Comparison of ENCODE assay signal across 2 cellular contexts in the genomic region with DNA sequence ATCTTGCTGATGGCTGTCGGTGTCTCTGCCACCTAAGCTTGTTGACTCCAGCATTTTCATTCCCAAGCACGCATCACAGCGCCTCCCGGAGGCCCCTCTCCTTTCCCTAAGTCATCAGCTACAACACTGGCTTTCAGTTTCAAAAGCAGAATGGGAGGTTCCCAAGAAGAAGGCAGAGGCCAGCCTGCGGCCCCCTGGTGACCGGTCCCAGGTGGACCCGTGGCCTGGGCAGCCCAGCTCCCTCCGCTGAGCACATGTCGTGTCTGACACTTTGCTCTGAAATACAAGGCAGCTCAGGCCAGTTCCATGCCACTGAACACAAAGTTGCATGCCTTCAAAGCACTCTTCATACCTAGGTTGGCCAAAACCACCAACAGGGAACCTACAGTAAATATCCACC.
TF ChIP-seq lines count a peak whose summit lies in the region.

No MANE protein-coding gene starts in this region.

TF ChIP-seq in liver, 16 proteins besides CTCF, POLR2A, EP300 and RAD21:
- TF ChIP-seq HNF4G (IDR thresholded peaks at IDR 0.05) (no peak), TAF1 (conservative IDR thresholded peaks at IDR 0.05) (no peak), GABPA (IDR thresholded peaks at IDR 0.05 in 1 of 2, conservative IDR thresholded peaks at IDR 0.05 in 1 of 2) (no peak), SP1 (IDR thresholded peaks at IDR 0.05) (no peak), JUND (IDR thresholded peaks at IDR 0.05) (no peak), RXRA (IDR thresholded peaks at IDR 0.05) (no peak), HNF4A (conservative IDR thresholded peaks at IDR 0.05) (no peak), EGR1 (IDR thresholded peaks at IDR 0.05; ENCODE audit: low read depth in 2 of 2) (no peak), YY1 (IDR thresholded peaks at IDR 0.05) (no peak), FOXA1 (IDR thresholded peaks at IDR 0.05) (no peak)
- TF ChIP-seq, protein P1, sequence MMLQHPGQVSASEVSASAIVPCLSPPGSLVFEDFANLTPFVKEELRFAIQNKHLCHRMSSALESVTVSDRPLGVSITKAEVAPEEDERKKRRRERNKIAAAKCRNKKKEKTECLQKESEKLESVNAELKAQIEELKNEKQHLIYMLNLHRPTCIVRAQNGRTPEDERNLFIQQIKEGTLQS (IDR thresholded peaks at IDR 0.05) = no peak
- TF ChIP-seq, protein P2, sequence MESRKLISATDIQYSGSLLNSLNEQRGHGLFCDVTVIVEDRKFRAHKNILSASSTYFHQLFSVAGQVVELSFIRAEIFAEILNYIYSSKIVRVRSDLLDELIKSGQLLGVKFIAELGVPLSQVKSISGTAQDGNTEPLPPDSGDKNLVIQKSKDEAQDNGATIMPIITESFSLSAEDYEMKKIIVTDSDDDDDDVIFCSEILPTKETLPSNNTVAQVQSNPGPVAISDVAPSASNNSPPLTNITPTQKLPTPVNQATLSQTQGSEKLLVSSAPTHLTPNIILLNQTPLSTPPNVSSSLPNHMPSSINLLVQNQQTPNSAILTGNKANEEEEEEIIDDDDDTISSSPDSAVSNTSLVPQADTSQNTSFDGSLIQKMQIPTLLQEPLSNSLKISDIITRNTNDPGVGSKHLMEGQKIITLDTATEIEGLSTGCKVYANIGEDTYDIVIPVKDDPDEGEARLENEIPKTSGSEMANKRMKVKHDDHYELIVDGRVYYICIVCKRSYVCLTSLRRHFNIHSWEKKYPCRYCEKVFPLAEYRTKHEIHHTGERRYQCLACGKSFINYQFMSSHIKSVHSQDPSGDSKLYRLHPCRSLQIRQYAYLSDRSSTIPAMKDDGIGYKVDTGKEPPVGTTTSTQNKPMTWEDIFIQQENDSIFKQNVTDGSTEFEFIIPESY (IDR thresholded peaks at IDR 0.05) = no peak
- TF ChIP-seq, protein P3, sequence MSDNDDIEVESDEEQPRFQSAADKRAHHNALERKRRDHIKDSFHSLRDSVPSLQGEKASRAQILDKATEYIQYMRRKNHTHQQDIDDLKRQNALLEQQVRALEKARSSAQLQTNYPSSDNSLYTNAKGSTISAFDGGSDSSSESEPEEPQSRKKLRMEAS (IDR thresholded peaks at IDR 0.05) = no peak
- TF ChIP-seq, protein P4, sequence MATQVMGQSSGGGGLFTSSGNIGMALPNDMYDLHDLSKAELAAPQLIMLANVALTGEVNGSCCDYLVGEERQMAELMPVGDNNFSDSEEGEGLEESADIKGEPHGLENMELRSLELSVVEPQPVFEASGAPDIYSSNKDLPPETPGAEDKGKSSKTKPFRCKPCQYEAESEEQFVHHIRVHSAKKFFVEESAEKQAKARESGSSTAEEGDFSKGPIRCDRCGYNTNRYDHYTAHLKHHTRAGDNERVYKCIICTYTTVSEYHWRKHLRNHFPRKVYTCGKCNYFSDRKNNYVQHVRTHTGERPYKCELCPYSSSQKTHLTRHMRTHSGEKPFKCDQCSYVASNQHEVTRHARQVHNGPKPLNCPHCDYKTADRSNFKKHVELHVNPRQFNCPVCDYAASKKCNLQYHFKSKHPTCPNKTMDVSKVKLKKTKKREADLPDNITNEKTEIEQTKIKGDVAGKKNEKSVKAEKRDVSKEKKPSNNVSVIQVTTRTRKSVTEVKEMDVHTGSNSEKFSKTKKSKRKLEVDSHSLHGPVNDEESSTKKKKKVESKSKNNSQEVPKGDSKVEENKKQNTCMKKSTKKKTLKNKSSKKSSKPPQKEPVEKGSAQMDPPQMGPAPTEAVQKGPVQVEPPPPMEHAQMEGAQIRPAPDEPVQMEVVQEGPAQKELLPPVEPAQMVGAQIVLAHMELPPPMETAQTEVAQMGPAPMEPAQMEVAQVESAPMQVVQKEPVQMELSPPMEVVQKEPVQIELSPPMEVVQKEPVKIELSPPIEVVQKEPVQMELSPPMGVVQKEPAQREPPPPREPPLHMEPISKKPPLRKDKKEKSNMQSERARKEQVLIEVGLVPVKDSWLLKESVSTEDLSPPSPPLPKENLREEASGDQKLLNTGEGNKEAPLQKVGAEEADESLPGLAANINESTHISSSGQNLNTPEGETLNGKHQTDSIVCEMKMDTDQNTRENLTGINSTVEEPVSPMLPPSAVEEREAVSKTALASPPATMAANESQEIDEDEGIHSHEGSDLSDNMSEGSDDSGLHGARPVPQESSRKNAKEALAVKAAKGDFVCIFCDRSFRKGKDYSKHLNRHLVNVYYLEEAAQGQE (IDR thresholded peaks at IDR 0.05) = no peak
TF ChIP-seq in liver: peak in this region for 0.

TF ChIP-seq in HepG2, 621 proteins besides CTCF, POLR2A, EP300 and RAD21:
- TF ChIP-seq ZNF562 (CRISPR knock-in tag; IDR thresholded peaks at IDR 0.05; ENCODE audit: borderline replicate concordance) (no peak), ZNF382 (CRISPR knock-in tag; IDR thresholded peaks at IDR 0.05; ENCODE audit: borderline replicate concordance) (no peak), SETDB1 (CRISPR knock-in tag; IDR thresholded peaks at IDR 0.05; ENCODE audit: borderline replicate concordance) (no peak), PAF1 (CRISPR knock-in tag; IDR thresholded peaks at IDR 0.05) (no peak), KDM1A (CRISPR knock-in tag; IDR thresholded peaks at IDR 0.05) (no peak), ZFP90 (CRISPR knock-in tag; IDR thresholded peaks at IDR 0.05; ENCODE audit: borderline replicate concordance) (no peak), ZNF792 (CRISPR knock-in tag; IDR thresholded peaks at IDR 0.05) (no peak), ZNF350 (CRISPR knock-in tag; IDR thresholded peaks at IDR 0.05; ENCODE audit: borderline replicate concordance, low read depth) (no peak), PTBP1 (IDR thresholded peaks at IDR 0.05; ENCODE audit: low read depth, low read length, poor library complexity, severe bottlenecking) (no peak), MEIS1 (CRISPR knock-in tag; IDR thresholded peaks at IDR 0.05; ENCODE audit: borderline replicate concordance) (no peak), PITX1 (CRISPR knock-in tag; IDR thresholded peaks at IDR 0.05) (no peak), ZNF775 (CRISPR knock-in tag; IDR thresholded peaks at IDR 0.05; ENCODE audit: borderline replicate concordance) (no peak), ATAD3A (CRISPR knock-in tag; IDR thresholded peaks at IDR 0.05) (no peak), ATRX (CRISPR knock-in tag; IDR thresholded peaks at IDR 0.05; ENCODE audit: borderline replicate concordance) (no peak)
- TF ChIP-seq, protein P5, sequence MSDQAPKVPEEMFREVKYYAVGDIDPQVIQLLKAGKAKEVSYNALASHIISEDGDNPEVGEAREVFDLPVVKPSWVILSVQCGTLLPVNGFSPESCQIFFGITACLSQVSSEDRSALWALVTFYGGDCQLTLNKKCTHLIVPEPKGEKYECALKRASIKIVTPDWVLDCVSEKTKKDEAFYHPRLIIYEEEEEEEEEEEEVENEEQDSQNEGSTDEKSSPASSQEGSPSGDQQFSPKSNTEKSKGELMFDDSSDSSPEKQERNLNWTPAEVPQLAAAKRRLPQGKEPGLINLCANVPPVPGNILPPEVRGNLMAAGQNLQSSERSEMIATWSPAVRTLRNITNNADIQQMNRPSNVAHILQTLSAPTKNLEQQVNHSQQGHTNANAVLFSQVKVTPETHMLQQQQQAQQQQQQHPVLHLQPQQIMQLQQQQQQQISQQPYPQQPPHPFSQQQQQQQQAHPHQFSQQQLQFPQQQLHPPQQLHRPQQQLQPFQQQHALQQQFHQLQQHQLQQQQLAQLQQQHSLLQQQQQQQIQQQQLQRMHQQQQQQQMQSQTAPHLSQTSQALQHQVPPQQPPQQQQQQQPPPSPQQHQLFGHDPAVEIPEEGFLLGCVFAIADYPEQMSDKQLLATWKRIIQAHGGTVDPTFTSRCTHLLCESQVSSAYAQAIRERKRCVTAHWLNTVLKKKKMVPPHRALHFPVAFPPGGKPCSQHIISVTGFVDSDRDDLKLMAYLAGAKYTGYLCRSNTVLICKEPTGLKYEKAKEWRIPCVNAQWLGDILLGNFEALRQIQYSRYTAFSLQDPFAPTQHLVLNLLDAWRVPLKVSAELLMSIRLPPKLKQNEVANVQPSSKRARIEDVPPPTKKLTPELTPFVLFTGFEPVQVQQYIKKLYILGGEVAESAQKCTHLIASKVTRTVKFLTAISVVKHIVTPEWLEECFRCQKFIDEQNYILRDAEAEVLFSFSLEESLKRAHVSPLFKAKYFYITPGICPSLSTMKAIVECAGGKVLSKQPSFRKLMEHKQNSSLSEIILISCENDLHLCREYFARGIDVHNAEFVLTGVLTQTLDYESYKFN (CRISPR knock-in tag; conservative IDR thresholded peaks at IDR 0.05) = no peak
- TF ChIP-seq, protein P6, sequence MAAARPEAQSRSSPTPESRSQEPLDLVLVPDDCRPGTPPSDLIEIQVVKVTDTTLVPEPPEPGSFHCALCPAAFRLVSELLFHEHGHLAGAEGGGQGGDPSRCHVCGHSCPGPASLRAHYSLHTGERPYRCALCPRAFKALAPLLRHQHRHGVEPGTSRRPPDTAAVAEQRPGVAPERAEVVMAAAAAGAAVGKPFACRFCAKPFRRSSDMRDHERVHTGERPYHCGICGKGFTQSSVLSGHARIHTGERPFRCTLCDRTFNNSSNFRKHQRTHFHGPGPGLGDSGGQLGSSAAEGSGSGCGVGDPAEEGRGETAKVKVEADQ (CRISPR knock-in tag; IDR thresholded peaks at IDR 0.05; ENCODE audit: borderline replicate concordance) = no peak
- TF ChIP-seq, protein P7, sequence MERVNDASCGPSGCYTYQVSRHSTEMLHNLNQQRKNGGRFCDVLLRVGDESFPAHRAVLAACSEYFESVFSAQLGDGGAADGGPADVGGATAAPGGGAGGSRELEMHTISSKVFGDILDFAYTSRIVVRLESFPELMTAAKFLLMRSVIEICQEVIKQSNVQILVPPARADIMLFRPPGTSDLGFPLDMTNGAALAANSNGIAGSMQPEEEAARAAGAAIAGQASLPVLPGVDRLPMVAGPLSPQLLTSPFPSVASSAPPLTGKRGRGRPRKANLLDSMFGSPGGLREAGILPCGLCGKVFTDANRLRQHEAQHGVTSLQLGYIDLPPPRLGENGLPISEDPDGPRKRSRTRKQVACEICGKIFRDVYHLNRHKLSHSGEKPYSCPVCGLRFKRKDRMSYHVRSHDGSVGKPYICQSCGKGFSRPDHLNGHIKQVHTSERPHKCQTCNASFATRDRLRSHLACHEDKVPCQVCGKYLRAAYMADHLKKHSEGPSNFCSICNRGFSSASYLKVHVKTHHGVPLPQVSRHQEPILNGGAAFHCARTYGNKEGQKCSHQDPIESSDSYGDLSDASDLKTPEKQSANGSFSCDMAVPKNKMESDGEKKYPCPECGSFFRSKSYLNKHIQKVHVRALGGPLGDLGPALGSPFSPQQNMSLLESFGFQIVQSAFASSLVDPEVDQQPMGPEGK (CRISPR knock-in tag; IDR thresholded peaks at IDR 0.05) = no peak
